Comparison of ENCODE assay signal across 1 cellular context in the genomic region with DNA sequence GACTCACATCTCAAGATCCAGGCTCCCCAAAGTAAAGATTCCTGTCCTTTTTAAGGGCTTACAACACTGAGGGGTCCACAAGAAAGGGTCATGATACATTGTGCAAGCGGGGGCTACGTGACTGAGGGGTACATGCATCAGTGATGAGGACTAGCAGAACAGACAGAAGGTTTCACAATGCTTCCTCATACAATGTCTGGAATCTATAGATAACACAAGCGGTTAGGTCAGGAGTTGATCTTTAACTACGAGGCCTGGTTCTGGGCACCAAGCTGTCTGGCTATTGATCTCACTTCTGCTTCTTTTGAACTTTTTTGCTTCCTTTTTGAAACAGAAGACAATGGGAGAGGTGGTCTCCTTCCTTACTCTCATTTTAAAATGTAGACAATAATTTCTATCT.
TF ChIP-seq lines count a peak whose summit lies in the region.

No MANE protein-coding gene starts in this region.

TF ChIP-seq in HepG2, 621 proteins besides CTCF, POLR2A, EP300 and RAD21 (continued from another document and continues in another):
- TF ChIP-seq, protein P1, sequence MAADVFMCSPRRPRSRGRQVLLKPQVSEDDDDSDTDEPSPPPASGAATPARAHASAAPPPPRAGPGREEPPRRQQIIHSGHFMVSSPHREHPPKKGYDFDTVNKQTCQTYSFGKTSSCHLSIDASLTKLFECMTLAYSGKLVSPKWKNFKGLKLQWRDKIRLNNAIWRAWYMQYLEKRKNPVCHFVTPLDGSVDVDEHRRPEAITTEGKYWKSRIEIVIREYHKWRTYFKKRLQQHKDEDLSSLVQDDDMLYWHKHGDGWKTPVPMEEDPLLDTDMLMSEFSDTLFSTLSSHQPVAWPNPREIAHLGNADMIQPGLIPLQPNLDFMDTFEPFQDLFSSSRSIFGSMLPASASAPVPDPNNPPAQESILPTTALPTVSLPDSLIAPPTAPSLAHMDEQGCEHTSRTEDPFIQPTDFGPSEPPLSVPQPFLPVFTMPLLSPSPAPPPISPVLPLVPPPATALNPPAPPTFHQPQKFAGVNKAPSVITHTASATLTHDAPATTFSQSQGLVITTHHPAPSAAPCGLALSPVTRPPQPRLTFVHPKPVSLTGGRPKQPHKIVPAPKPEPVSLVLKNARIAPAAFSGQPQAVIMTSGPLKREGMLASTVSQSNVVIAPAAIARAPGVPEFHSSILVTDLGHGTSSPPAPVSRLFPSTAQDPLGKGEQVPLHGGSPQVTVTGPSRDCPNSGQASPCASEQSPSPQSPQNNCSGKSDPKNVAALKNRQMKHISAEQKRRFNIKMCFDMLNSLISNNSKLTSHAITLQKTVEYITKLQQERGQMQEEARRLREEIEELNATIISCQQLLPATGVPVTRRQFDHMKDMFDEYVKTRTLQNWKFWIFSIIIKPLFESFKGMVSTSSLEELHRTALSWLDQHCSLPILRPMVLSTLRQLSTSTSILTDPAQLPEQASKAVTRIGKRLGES (CRISPR knock-in tag; IDR thresholded peaks at IDR 0.05; ENCODE audit: borderline replicate concordance) = no peak
- TF ChIP-seq, protein P2, sequence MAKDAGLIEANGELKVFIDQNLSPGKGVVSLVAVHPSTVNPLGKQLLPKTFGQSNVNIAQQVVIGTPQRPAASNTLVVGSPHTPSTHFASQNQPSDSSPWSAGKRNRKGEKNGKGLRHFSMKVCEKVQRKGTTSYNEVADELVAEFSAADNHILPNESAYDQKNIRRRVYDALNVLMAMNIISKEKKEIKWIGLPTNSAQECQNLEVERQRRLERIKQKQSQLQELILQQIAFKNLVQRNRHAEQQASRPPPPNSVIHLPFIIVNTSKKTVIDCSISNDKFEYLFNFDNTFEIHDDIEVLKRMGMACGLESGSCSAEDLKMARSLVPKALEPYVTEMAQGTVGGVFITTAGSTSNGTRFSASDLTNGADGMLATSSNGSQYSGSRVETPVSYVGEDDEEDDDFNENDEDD (CRISPR knock-in tag; IDR thresholded peaks at IDR 0.05; ENCODE audit: borderline replicate concordance) = no peak
- TF ChIP-seq SPEN (CRISPR knock-in tag; IDR thresholded peaks at IDR 0.05; ENCODE audit: low read depth) = no peak
- no peak for TF ChIP-seq SP1 (IDR thresholded peaks at IDR 0.05)
- TF ChIP-seq SP1 (CRISPR knock-in tag; IDR thresholded peaks at IDR 0.05) = no peak
- no peak for TF ChIP-seq ZNF724P (CRISPR knock-in tag; IDR thresholded peaks at IDR 0.05; ENCODE audit: borderline replicate concordance)
- TF ChIP-seq CCAR2 (optimal IDR thresholded peaks at IDR 0.05; ENCODE audit: low read depth, low read length) = no peak
- TF ChIP-seq ZFP62 (CRISPR knock-in tag; IDR thresholded peaks at IDR 0.05) = no peak
- TF ChIP-seq ZNF720 (CRISPR knock-in tag; IDR thresholded peaks at IDR 0.05) = no peak
- TF ChIP-seq SOX6 (IDR thresholded peaks at IDR 0.05) = no peak
- peak; percentile 65 for TF ChIP-seq SOX6 (CRISPR knock-in tag; IDR thresholded peaks at IDR 0.05)
- TF ChIP-seq, protein P3, sequence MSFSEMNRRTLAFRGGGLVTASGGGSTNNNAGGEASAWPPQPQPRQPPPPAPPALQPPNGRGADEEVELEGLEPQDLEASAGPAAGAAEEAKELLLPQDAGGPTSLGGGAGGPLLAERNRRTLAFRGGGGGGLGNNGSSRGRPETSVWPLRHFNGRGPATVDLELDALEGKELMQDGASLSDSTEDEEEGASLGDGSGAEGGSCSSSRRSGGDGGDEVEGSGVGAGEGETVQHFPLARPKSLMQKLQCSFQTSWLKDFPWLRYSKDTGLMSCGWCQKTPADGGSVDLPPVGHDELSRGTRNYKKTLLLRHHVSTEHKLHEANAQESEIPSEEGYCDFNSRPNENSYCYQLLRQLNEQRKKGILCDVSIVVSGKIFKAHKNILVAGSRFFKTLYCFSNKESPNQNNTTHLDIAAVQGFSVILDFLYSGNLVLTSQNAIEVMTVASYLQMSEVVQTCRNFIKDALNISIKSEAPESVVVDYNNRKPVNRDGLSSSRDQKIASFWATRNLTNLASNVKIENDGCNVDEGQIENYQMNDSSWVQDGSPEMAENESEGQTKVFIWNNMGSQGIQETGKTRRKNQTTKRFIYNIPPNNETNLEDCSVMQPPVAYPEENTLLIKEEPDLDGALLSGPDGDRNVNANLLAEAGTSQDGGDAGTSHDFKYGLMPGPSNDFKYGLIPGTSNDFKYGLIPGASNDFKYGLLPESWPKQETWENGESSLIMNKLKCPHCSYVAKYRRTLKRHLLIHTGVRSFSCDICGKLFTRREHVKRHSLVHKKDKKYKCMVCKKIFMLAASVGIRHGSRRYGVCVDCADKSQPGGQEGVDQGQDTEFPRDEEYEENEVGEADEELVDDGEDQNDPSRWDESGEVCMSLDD (CRISPR knock-in tag; IDR thresholded peaks at IDR 0.05; ENCODE audit: borderline replicate concordance) = no peak
- TF ChIP-seq HNRNPL (IDR thresholded peaks at IDR 0.05; ENCODE audit: low read depth, low read length) = no peak
- TF ChIP-seq, protein P4, sequence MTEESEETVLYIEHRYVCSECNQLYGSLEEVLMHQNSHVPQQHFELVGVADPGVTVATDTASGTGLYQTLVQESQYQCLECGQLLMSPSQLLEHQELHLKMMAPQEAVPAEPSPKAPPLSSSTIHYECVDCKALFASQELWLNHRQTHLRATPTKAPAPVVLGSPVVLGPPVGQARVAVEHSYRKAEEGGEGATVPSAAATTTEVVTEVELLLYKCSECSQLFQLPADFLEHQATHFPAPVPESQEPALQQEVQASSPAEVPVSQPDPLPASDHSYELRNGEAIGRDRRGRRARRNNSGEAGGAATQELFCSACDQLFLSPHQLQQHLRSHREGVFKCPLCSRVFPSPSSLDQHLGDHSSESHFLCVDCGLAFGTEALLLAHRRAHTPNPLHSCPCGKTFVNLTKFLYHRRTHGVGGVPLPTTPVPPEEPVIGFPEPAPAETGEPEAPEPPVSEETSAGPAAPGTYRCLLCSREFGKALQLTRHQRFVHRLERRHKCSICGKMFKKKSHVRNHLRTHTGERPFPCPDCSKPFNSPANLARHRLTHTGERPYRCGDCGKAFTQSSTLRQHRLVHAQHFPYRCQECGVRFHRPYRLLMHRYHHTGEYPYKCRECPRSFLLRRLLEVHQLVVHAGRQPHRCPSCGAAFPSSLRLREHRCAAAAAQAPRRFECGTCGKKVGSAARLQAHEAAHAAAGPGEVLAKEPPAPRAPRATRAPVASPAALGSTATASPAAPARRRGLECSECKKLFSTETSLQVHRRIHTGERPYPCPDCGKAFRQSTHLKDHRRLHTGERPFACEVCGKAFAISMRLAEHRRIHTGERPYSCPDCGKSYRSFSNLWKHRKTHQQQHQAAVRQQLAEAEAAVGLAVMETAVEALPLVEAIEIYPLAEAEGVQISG (CRISPR knock-in tag; IDR thresholded peaks at IDR 0.05) = no peak
- no peak for TF ChIP-seq ZNF879 (CRISPR knock-in tag; IDR thresholded peaks at IDR 0.05)
- no peak for TF ChIP-seq ZNF619 (CRISPR knock-in tag; IDR thresholded peaks at IDR 0.05)
- TF ChIP-seq, protein P5, sequence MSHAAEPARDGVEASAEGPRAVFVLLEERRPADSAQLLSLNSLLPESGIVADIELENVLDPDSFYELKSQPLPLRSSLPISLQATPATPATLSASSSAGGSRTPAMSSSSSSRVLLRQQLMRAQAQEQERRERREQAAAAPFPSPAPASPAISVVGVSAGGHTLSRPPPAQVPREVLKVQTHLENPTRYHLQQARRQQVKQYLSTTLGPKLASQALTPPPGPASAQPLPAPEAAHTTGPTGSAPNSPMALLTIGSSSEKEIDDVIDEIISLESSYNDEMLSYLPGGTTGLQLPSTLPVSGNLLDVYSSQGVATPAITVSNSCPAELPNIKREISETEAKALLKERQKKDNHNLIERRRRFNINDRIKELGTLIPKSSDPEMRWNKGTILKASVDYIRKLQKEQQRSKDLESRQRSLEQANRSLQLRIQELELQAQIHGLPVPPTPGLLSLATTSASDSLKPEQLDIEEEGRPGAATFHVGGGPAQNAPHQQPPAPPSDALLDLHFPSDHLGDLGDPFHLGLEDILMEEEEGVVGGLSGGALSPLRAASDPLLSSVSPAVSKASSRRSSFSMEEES (CRISPR knock-in tag; IDR thresholded peaks at IDR 0.05) = no peak
- TF ChIP-seq KMT2B (CRISPR knock-in tag; IDR thresholded peaks at IDR 0.05) = 0 out of 2 replicates have a peak, but pooled peaks have one; percentile 27
- no peak for TF ChIP-seq ZIK1 (CRISPR knock-in tag; IDR thresholded peaks at IDR 0.05; ENCODE audit: borderline replicate concordance, low read depth)
- no peak for TF ChIP-seq ZBTB42 (CRISPR knock-in tag; IDR thresholded peaks at IDR 0.05)
- no peak for TF ChIP-seq CREB1 (IDR thresholded peaks at IDR 0.05)
- TF ChIP-seq CREB1 (CRISPR knock-in tag; IDR thresholded peaks at IDR 0.05) = peak; percentile 27; the same call in 1 of the 2 replicates
- TF ChIP-seq ZNF333 (CRISPR knock-in tag; IDR thresholded peaks at IDR 0.05; ENCODE audit: borderline replicate concordance) = no peak
- TF ChIP-seq MTF2 (CRISPR knock-in tag; IDR thresholded peaks at IDR 0.05; ENCODE audit: borderline replicate concordance) = no peak
- TF ChIP-seq, protein P6, sequence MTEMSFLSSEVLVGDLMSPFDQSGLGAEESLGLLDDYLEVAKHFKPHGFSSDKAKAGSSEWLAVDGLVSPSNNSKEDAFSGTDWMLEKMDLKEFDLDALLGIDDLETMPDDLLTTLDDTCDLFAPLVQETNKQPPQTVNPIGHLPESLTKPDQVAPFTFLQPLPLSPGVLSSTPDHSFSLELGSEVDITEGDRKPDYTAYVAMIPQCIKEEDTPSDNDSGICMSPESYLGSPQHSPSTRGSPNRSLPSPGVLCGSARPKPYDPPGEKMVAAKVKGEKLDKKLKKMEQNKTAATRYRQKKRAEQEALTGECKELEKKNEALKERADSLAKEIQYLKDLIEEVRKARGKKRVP (CRISPR knock-in tag; IDR thresholded peaks at IDR 0.05) = no peak
- TF ChIP-seq ELF3 (CRISPR knock-in tag; IDR thresholded peaks at IDR 0.05) = no peak
- TF ChIP-seq JUN (CRISPR knock-in tag; IDR thresholded peaks at IDR 0.05) = no peak
- TF ChIP-seq ZBTB20 (CRISPR knock-in tag; IDR thresholded peaks at IDR 0.05; ENCODE audit: borderline replicate concordance, low read depth) = peak; percentile 73; the same call in 1 of the 2 replicates
- TF ChIP-seq DR1 (CRISPR knock-in tag; IDR thresholded peaks at IDR 0.05) = no peak
- TF ChIP-seq, protein P7, sequence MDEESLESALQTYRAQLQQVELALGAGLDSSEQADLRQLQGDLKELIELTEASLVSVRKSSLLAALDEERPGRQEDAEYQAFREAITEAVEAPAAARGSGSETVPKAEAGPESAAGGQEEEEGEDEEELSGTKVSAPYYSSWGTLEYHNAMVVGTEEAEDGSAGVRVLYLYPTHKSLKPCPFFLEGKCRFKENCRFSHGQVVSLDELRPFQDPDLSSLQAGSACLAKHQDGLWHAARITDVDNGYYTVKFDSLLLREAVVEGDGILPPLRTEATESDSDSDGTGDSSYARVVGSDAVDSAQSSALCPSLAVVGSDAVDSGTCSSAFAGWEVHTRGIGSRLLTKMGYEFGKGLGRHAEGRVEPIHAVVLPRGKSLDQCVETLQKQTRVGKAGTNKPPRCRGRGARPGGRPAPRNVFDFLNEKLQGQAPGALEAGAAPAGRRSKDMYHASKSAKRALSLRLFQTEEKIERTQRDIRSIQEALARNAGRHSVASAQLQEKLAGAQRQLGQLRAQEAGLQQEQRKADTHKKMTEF (CRISPR knock-in tag; IDR thresholded peaks at IDR 0.05) = no peak
- TF ChIP-seq RXRA (CRISPR knock-in tag; IDR thresholded peaks at IDR 0.05) = no peak
- no peak for TF ChIP-seq ZNF17 (CRISPR knock-in tag; IDR thresholded peaks at IDR 0.05)
- TF ChIP-seq ZBTB21 (CRISPR knock-in tag; IDR thresholded peaks at IDR 0.05) = no peak
- TF ChIP-seq FOXJ3 (CRISPR knock-in tag; IDR thresholded peaks at IDR 0.05; ENCODE audit: borderline replicate concordance) = no peak
- peak; percentile 79; the same call in 1 of the 2 replicates for TF ChIP-seq SOX5 (CRISPR knock-in tag; IDR thresholded peaks at IDR 0.05; ENCODE audit: borderline replicate concordance)
- TF ChIP-seq IKZF1 (IDR thresholded peaks at IDR 0.05) = no peak
- no peak for TF ChIP-seq ZNF747 (CRISPR knock-in tag; IDR thresholded peaks at IDR 0.05; ENCODE audit: borderline replicate concordance)
- no peak for TF ChIP-seq ZNF101 (CRISPR knock-in tag; IDR thresholded peaks at IDR 0.05; ENCODE audit: borderline replicate concordance, low read depth)
- TF ChIP-seq, protein P8, sequence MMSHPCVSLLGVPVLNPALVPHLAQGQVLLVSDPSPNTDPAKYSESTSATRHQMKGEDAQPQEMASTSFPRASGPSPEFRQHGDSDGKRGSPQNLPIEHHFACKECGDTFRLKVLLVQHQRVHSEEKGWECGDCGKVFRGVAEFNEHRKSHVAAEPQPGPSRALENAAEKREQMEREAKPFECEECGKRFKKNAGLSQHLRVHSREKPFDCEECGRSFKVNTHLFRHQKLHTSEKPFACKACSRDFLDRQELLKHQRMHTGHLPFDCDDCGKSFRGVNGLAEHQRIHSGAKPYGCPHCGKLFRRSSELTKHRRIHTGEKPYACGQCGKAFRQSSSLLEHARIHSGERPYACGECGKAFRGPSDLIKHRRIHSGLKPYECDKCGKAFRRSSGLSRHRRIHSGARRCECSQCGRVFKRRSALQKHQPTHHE (CRISPR knock-in tag; IDR thresholded peaks at IDR 0.05; ENCODE audit: borderline replicate concordance) = no peak
- TF ChIP-seq KLF13 (CRISPR knock-in tag; IDR thresholded peaks at IDR 0.05) = no peak
- TF ChIP-seq ZNF550 (CRISPR knock-in tag; IDR thresholded peaks at IDR 0.05; ENCODE audit: borderline replicate concordance) = no peak
- TF ChIP-seq TEAD3 (CRISPR knock-in tag; optimal IDR thresholded peaks at IDR 0.05; ENCODE audit: borderline replicate concordance) = peak; percentile 14
- TF ChIP-seq GLI4 (CRISPR knock-in tag; IDR thresholded peaks at IDR 0.05; ENCODE audit: borderline replicate concordance) = no peak
- no peak for TF ChIP-seq NFKB2 (CRISPR knock-in tag; IDR thresholded peaks at IDR 0.05; ENCODE audit: borderline replicate concordance)
- TF ChIP-seq, protein P9, sequence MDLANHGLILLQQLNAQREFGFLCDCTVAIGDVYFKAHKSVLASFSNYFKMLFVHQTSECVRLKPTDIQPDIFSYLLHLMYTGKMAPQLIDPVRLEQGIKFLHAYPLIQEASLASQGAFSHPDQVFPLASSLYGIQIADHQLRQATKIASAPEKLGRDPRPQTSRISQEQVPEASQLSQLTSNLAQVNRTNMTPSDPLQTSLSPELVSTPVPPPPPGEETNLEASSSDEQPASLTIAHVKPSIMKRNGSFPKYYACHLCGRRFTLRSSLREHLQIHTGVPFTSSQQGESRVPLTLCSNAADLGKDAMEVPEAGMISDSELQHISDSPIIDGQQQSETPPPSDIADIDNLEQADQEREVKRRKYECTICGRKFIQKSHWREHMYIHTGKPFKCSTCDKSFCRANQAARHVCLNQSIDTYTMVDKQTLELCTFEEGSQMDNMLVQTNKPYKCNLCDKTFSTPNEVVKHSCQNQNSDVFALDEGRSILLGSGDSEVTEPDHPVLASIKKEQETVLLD (CRISPR knock-in tag; IDR thresholded peaks at IDR 0.05; ENCODE audit: low read depth) = no peak
- TF ChIP-seq TCF7 (IDR thresholded peaks at IDR 0.05; ENCODE audit: low read depth) = peak; percentile 49; the same call in 1 of the 2 replicates
